Comparison of ENCODE assay signal across 20 cellular contexts in genomic region chr15:91068436-91068835, GRCh38. TPM values are rescaled to one million over a fixed set of nuclear protein-coding genes. Genes with fewer than 3 reads are reported as not detected.
"Had no signal": no experiment of that assay in that cellular context is flagged by ENCODE, and none has a peak within 500 bp of the region (broad histone marks: within the 10 kb centered on the region; RNA-seq: fewer than 3 reads in every experiment).

No MANE protein-coding gene starts in this region.

- H3K36me3 ChIP-seq: MG63 had no signal

- H3K4me3 ChIP-seq: MG63 had no signal

- DNase-seq: KBM-7, MG63, NCI-H1092, NCI-H1105 treated with DMSO at 0.1 percent for 48 hours, NCI-H1417 treated with DMSO at 0.1 percent for 48 hours, NCI-H146, NCI-H187, NCI-H2029, NCI-H2081 treated with DMSO at 0.1 percent for 48 hours, NCI-H2171, NCI-H226, NCI-H446, NCI-H510A, NCI-H524 treated with DMSO at 0.1 percent for 48 hours, NCI-H774, RPMI8226, SHP77, SK-N-SH had no signal

- H3K9ac ChIP-seq: SK-N-SH had no signal

- H3K4me2 ChIP-seq: SK-N-SH had no signal

- H3K9me3 ChIP-seq: SK-N-SH had no signal

RNA-seq across cellular contexts. Expression of gene SV2B, which starts 31.6 kb away (rescaled TPM):
- total RNA-seq: HT-29, LHCN-M2 had no signal
- polyA plus RNA-seq: SK-N-SH had no signal
